1 cellular context compared by ENCODE assay signal in the genomic region with DNA sequence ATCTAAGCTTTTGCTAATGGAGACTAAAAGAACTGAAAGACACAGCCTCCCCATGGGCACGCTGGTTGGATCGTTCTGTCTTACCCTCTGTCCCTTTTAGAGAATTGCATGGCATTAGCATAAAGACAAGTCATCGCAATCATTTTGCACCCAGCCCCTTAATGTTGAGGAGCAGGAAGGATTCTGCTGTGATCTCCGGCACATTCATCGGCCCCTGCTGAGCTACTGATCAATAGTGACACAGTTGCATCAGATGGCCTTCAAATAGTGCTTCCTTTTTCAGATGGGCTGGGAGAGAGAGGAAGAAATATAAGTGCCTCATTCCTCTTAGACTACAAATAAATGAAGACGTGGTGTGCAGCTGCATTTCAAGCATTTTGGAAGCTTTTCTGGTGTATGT.
TF ChIP-seq lines count a peak whose summit lies in the region.

No MANE protein-coding gene starts in this region.

TF ChIP-seq in HepG2, 621 proteins besides CTCF, POLR2A, EP300 and RAD21 (continued from another document and continues in another):
- TF ChIP-seq, protein P1, sequence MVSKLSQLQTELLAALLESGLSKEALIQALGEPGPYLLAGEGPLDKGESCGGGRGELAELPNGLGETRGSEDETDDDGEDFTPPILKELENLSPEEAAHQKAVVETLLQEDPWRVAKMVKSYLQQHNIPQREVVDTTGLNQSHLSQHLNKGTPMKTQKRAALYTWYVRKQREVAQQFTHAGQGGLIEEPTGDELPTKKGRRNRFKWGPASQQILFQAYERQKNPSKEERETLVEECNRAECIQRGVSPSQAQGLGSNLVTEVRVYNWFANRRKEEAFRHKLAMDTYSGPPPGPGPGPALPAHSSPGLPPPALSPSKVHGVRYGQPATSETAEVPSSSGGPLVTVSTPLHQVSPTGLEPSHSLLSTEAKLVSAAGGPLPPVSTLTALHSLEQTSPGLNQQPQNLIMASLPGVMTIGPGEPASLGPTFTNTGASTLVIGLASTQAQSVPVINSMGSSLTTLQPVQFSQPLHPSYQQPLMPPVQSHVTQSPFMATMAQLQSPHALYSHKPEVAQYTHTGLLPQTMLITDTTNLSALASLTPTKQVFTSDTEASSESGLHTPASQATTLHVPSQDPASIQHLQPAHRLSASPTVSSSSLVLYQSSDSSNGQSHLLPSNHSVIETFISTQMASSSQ (IDR thresholded peaks at IDR 0.05; ENCODE audit: low read depth), result no peak
- TF ChIP-seq, protein P1 (CRISPR knock-in tag; IDR thresholded peaks at IDR 0.05; ENCODE audit: borderline replicate concordance), result no peak
- TF ChIP-seq NFKB2 (CRISPR knock-in tag; IDR thresholded peaks at IDR 0.05; ENCODE audit: borderline replicate concordance) (no peak), CAMTA2 (CRISPR knock-in tag; IDR thresholded peaks at IDR 0.05; ENCODE audit: borderline replicate concordance) (no peak), ZNF230 (CRISPR knock-in tag; IDR thresholded peaks at IDR 0.05) (no peak), ZNF670 (CRISPR knock-in tag; IDR thresholded peaks at IDR 0.05; ENCODE audit: borderline replicate concordance) (no peak), ZNF468 (CRISPR knock-in tag; IDR thresholded peaks at IDR 0.05) (no peak), ZNF205 (CRISPR knock-in tag; IDR thresholded peaks at IDR 0.05) (no peak), MED8 (CRISPR knock-in tag; IDR thresholded peaks at IDR 0.05; ENCODE audit: insufficient replicate concordance) (no peak), NONO (IDR thresholded peaks at IDR 0.05) (no peak), NONO (CRISPR knock-in tag; conservative IDR thresholded peaks at IDR 0.05) (no peak), ZNF333 (CRISPR knock-in tag; IDR thresholded peaks at IDR 0.05; ENCODE audit: borderline replicate concordance) (no peak), FOXA1 (IDR thresholded peaks at IDR 0.05) (no peak), FOXA1 (CRISPR knock-in tag; IDR thresholded peaks at IDR 0.05) (0 out of 2 replicates have a peak, but pooled peaks have one; percentile 20), KDM1A (CRISPR knock-in tag; IDR thresholded peaks at IDR 0.05) (0 out of 2 replicates have a peak, but pooled peaks have one; percentile 31), MEIS1 (CRISPR knock-in tag; IDR thresholded peaks at IDR 0.05; ENCODE audit: borderline replicate concordance) (no peak), ZFP36 (IDR thresholded peaks at IDR 0.05; ENCODE audit: borderline replicate concordance, low read depth, low read length, partially characterized antibody) (no peak), ZNF282 (IDR thresholded peaks at IDR 0.05; ENCODE audit: partially characterized antibody) (no peak), ZNF496 (CRISPR knock-in tag; IDR thresholded peaks at IDR 0.05; ENCODE audit: insufficient replicate concordance) (no peak), ZFP41 (CRISPR knock-in tag; IDR thresholded peaks at IDR 0.05; ENCODE audit: borderline replicate concordance) (no peak), TSC22D2 (CRISPR knock-in tag; IDR thresholded peaks at IDR 0.05; ENCODE audit: borderline replicate concordance) (no peak), EZH2 (conservative IDR thresholded peaks at IDR 0.05; ENCODE audit: low read depth, low read length) (no peak), MAZ (IDR thresholded peaks at IDR 0.05; ENCODE audit: borderline replicate concordance, low read depth, low read length) (no peak), MAZ (CRISPR knock-in tag; IDR thresholded peaks at IDR 0.05; ENCODE audit: low read depth) (no peak), ZNF317 (CRISPR knock-in tag; IDR thresholded peaks at IDR 0.05) (no peak), ZSCAN31 (CRISPR knock-in tag; IDR thresholded peaks at IDR 0.05; ENCODE audit: low read depth) (no peak), KAT8 (CRISPR knock-in tag; IDR thresholded peaks at IDR 0.05) (peak; percentile 33; the same call in 1 of the 2 replicates), ZNF607 (CRISPR knock-in tag; IDR thresholded peaks at IDR 0.05; ENCODE audit: borderline replicate concordance) (no peak), ZNF30 (CRISPR knock-in tag; IDR thresholded peaks at IDR 0.05) (no peak), ARID2 (CRISPR knock-in tag; IDR thresholded peaks at IDR 0.05; ENCODE audit: borderline replicate concordance) (no peak), ZNF878 (CRISPR knock-in tag; IDR thresholded peaks at IDR 0.05) (no peak), ZNF839 (CRISPR knock-in tag; IDR thresholded peaks at IDR 0.05; ENCODE audit: borderline replicate concordance) (no peak), SIN3A (IDR thresholded peaks at IDR 0.05; ENCODE audit: borderline replicate concordance, low read depth, low read length) (no peak), ZNF263 (CRISPR knock-in tag; IDR thresholded peaks at IDR 0.05) (no peak), ZNF564 (CRISPR knock-in tag; IDR thresholded peaks at IDR 0.05) (no peak), ELF3 (CRISPR knock-in tag; IDR thresholded peaks at IDR 0.05) (peak; percentile 89), ZBTB21 (CRISPR knock-in tag; IDR thresholded peaks at IDR 0.05) (no peak), ZNF570 (CRISPR knock-in tag; IDR thresholded peaks at IDR 0.05; ENCODE audit: borderline replicate concordance) (no peak), HNRNPL (IDR thresholded peaks at IDR 0.05; ENCODE audit: low read depth, low read length) (no peak), PHF8 (CRISPR knock-in tag; IDR thresholded peaks at IDR 0.05) (no peak)
- TF ChIP-seq, protein P2, sequence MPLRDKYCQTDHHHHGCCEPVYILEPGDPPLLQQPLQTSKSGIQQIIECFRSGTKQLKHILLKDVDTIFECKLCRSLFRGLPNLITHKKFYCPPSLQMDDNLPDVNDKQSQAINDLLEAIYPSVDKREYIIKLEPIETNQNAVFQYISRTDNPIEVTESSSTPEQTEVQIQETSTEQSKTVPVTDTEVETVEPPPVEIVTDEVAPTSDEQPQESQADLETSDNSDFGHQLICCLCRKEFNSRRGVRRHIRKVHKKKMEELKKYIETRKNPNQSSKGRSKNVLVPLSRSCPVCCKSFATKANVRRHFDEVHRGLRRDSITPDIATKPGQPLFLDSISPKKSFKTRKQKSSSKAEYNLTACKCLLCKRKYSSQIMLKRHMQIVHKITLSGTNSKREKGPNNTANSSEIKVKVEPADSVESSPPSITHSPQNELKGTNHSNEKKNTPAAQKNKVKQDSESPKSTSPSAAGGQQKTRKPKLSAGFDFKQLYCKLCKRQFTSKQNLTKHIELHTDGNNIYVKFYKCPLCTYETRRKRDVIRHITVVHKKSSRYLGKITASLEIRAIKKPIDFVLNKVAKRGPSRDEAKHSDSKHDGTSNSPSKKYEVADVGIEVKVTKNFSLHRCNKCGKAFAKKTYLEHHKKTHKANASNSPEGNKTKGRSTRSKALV (CRISPR knock-in tag; IDR thresholded peaks at IDR 0.05), result no peak
- TF ChIP-seq, protein P3, sequence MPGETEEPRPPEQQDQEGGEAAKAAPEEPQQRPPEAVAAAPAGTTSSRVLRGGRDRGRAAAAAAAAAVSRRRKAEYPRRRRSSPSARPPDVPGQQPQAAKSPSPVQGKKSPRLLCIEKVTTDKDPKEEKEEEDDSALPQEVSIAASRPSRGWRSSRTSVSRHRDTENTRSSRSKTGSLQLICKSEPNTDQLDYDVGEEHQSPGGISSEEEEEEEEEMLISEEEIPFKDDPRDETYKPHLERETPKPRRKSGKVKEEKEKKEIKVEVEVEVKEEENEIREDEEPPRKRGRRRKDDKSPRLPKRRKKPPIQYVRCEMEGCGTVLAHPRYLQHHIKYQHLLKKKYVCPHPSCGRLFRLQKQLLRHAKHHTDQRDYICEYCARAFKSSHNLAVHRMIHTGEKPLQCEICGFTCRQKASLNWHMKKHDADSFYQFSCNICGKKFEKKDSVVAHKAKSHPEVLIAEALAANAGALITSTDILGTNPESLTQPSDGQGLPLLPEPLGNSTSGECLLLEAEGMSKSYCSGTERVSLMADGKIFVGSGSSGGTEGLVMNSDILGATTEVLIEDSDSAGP (CRISPR knock-in tag; IDR thresholded peaks at IDR 0.05; ENCODE audit: borderline replicate concordance), result peak; percentile 58; the same call in 1 of the 2 replicates
- TF ChIP-seq, protein P4, sequence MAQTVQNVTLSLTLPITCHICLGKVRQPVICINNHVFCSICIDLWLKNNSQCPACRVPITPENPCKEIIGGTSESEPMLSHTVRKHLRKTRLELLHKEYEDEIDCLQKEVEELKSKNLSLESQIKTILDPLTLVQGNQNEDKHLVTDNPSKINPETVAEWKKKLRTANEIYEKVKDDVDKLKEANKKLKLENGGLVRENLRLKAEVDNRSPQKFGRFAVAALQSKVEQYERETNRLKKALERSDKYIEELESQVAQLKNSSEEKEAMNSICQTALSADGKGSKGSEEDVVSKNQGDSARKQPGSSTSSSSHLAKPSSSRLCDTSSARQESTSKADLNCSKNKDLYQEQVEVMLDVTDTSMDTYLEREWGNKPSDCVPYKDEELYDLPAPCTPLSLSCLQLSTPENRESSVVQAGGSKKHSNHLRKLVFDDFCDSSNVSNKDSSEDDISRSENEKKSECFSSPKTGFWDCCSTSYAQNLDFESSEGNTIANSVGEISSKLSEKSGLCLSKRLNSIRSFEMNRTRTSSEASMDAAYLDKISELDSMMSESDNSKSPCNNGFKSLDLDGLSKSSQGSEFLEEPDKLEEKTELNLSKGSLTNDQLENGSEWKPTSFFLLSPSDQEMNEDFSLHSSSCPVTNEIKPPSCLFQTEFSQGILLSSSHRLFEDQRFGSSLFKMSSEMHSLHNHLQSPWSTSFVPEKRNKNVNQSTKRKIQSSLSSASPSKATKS (CRISPR knock-in tag; IDR thresholded peaks at IDR 0.05), result no peak
- TF ChIP-seq, protein P5, sequence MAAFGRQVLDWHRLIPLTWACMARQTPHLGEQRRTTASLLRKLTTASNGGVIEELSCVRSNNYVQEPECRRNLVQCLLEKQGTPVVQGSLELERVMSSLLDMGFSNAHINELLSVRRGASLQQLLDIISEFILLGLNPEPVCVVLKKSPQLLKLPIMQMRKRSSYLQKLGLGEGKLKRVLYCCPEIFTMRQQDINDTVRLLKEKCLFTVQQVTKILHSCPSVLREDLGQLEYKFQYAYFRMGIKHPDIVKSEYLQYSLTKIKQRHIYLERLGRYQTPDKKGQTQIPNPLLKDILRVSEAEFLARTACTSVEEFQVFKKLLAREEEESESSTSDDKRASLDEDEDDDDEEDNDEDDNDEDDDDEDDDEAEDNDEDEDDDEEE (CRISPR knock-in tag; IDR thresholded peaks at IDR 0.05), result no peak; the same call in 1 of the 2 replicates
- TF ChIP-seq, protein P6, sequence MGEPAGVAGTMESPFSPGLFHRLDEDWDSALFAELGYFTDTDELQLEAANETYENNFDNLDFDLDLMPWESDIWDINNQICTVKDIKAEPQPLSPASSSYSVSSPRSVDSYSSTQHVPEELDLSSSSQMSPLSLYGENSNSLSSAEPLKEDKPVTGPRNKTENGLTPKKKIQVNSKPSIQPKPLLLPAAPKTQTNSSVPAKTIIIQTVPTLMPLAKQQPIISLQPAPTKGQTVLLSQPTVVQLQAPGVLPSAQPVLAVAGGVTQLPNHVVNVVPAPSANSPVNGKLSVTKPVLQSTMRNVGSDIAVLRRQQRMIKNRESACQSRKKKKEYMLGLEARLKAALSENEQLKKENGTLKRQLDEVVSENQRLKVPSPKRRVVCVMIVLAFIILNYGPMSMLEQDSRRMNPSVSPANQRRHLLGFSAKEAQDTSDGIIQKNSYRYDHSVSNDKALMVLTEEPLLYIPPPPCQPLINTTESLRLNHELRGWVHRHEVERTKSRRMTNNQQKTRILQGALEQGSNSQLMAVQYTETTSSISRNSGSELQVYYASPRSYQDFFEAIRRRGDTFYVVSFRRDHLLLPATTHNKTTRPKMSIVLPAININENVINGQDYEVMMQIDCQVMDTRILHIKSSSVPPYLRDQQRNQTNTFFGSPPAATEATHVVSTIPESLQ (CRISPR knock-in tag; conservative IDR thresholded peaks at IDR 0.05), result no peak
- TF ChIP-seq, protein P7, sequence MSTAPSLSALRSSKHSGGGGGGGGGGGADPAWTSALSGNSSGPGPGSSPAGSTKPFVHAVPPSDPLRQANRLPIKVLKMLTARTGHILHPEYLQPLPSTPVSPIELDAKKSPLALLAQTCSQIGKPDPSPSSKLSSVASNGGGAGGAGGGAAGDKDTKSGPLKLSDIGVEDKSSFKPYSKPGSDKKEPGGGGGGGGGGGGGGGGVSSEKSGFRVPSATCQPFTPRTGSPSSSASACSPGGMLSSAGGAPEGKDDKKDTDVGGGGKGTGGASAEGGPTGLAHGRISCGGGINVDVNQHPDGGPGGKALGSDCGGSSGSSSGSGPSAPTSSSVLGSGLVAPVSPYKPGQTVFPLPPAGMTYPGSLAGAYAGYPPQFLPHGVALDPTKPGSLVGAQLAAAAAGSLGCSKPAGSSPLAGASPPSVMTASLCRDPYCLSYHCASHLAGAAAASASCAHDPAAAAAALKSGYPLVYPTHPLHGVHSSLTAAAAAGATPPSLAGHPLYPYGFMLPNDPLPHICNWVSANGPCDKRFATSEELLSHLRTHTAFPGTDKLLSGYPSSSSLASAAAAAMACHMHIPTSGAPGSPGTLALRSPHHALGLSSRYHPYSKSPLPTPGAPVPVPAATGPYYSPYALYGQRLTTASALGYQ (CRISPR knock-in tag; IDR thresholded peaks at IDR 0.05), result no peak
- TF ChIP-seq, protein P8, sequence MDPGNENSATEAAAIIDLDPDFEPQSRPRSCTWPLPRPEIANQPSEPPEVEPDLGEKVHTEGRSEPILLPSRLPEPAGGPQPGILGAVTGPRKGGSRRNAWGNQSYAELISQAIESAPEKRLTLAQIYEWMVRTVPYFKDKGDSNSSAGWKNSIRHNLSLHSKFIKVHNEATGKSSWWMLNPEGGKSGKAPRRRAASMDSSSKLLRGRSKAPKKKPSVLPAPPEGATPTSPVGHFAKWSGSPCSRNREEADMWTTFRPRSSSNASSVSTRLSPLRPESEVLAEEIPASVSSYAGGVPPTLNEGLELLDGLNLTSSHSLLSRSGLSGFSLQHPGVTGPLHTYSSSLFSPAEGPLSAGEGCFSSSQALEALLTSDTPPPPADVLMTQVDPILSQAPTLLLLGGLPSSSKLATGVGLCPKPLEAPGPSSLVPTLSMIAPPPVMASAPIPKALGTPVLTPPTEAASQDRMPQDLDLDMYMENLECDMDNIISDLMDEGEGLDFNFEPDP (CRISPR knock-in tag; conservative IDR thresholded peaks at IDR 0.05), result no peak
